ENCODE assay signal across 23 cellular contexts in genomic region chr5:14953075-14953474, GRCh38.
"Had no signal": no experiment of that assay in that cellular context is flagged by ENCODE, and none has a peak within 500 bp of the region (broad histone marks: within the 10 kb centered on the region; RNA-seq: fewer than 3 reads in every experiment).

No MANE protein-coding gene starts in this region.

- H3K36me3 ChIP-seq: gastroesophageal sphincter, left ventricle myocardium inferior, right lobe of liver, thoracic aorta, upper lobe of right lung had no signal

- H3K4me3 ChIP-seq: gastroesophageal sphincter, left ventricle myocardium inferior, right lobe of liver, thoracic aorta, upper lobe of right lung had no signal

- H3K9me3 ChIP-seq: gastroesophageal sphincter, right lobe of liver, thoracic aorta, upper lobe of right lung had no signal

- ATAC-seq: activated CD4-positive, CD25-positive, alpha-beta regulatory T cell treated with anti-CD3 and anti-CD28 coated beads, Interleukin-2, amount 50 U/mL, for 24 hours; gastroesophageal sphincter; naive thymus-derived CD4-positive, alpha-beta T cell; right lobe of liver; stimulated activated effector memory CD8-positive, alpha-beta T cell treated with anti-CD3 and anti-CD28 coated beads, Interleukin-12 subunit alpha, Interleukin-12 subunit beta, amount 100 ng/mL, for 72 hours; upper lobe of right lung had no signal

- H3K27me3 ChIP-seq: gastroesophageal sphincter, right lobe of liver, upper lobe of right lung had no signal

- H3K4me1 ChIP-seq: gastroesophageal sphincter, right lobe of liver, upper lobe of right lung had no signal

- DNase-seq: activated CD4-positive, alpha-beta memory T cell treated with anti-CD3 and anti-CD28 coated beads for 36 hours; activated CD4-positive, alpha-beta T cell treated with anti-CD3 and anti-CD28 coated beads, Interleukin-2, amount 10 ng/mL, durations not matched to agents 24 days and 14 days; activated CD8-positive, alpha-beta memory T cell treated with anti-CD3 and anti-CD28 coated beads, Interleukin-2, amount 50 U/mL, for 4 hours; activated effector memory CD4-positive, alpha-beta T cell treated with anti-CD3 and anti-CD28 coated beads, Interleukin-2, amount 50 U/mL, for 16 hours; activated naive CD4-positive, alpha-beta T cell treated with anti-CD3 and anti-CD28 coated beads for 36 hours; activated T-cell treated with anti-CD3 and anti-CD28 coated beads, Interleukin-2, amount 50 U/mL, for 1 hour; amniotic stem cell; central memory CD4-positive, alpha-beta T cell; left ventricle myocardium inferior; midbrain; naive thymus-derived CD4-positive, alpha-beta T cell; occipital lobe; posterior cingulate gyrus; right lobe of liver; stimulated activated CD4-positive, alpha-beta T cell treated with anti-CD3 and anti-CD28 coated beads, Interleukin-4, amount 100 ng/mL, for 24 hours; SW 1271; T-helper 9 cell; upper lobe of right lung had no signal

- H3K27ac ChIP-seq: gastroesophageal sphincter, left ventricle myocardium inferior, right lobe of liver, thoracic aorta, upper lobe of right lung, VCaP had no signal
